2 cellular contexts compared by ENCODE assay signal in genomic region chr10:119005377-119006043, GRCh38.
TF ChIP-seq lines count a peak whose summit lies in the region.

No MANE protein-coding gene starts in this region.

TF ChIP-seq in HEK293, 187 proteins besides CTCF, POLR2A, EP300 and RAD21 (continued from another document):
- no peak for TF ChIP-seq ZNF610 (tag by site-specific recombination; IDR thresholded peaks at IDR 0.05; ENCODE audit: borderline replicate concordance)
- no peak for TF ChIP-seq GLIS1 (tag by site-specific recombination; IDR thresholded peaks at IDR 0.05)
- TF ChIP-seq FEZF1 (tag by site-specific recombination; IDR thresholded peaks at IDR 0.05) = no peak
- TF ChIP-seq ZNF449 (tag by site-specific recombination; IDR thresholded peaks at IDR 0.05) = peak; percentile 81; the same call in 1 of the 2 replicates
- no peak for TF ChIP-seq HOXA7 (CRISPR knock-in tag; IDR thresholded peaks at IDR 0.05; ENCODE audit: borderline replicate concordance)
- no peak for TF ChIP-seq ZNF335 (tag by site-specific recombination; conservative IDR thresholded peaks at IDR 0.05)
- TF ChIP-seq KLF17 (tag by site-specific recombination; IDR thresholded peaks at IDR 0.05) = no peak
- TF ChIP-seq ZBTB20 (tag by site-specific recombination; IDR thresholded peaks at IDR 0.05) = no peak
- TF ChIP-seq, protein P1, sequence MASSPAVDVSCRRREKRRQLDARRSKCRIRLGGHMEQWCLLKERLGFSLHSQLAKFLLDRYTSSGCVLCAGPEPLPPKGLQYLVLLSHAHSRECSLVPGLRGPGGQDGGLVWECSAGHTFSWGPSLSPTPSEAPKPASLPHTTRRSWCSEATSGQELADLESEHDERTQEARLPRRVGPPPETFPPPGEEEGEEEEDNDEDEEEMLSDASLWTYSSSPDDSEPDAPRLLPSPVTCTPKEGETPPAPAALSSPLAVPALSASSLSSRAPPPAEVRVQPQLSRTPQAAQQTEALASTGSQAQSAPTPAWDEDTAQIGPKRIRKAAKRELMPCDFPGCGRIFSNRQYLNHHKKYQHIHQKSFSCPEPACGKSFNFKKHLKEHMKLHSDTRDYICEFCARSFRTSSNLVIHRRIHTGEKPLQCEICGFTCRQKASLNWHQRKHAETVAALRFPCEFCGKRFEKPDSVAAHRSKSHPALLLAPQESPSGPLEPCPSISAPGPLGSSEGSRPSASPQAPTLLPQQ (tag by site-specific recombination; IDR thresholded peaks at IDR 0.05) = no peak
- TF ChIP-seq ZNF148 (tag by site-specific recombination; IDR thresholded peaks at IDR 0.05; ENCODE audit: borderline replicate concordance) = no peak
- TF ChIP-seq ZNF140 (tag by site-specific recombination; IDR thresholded peaks at IDR 0.05) = no peak
- peak; percentile 57; the same call in 1 of the 2 replicates for TF ChIP-seq ZNF184 (tag by site-specific recombination; IDR thresholded peaks at IDR 0.05)
- no peak for TF ChIP-seq ZSCAN23 (tag by site-specific recombination; IDR thresholded peaks at IDR 0.05)

TF ChIP-seq in WTC11, 78 proteins besides CTCF, POLR2A, EP300 and RAD21 (continued from another document):
- no peak for TF ChIP-seq JAZF1 (CRISPR knock-in tag; IDR thresholded peaks at IDR 0.05)
- TF ChIP-seq MYBL2 (CRISPR knock-in tag; IDR thresholded peaks at IDR 0.05) = no peak
- TF ChIP-seq JUN (CRISPR knock-in tag; IDR thresholded peaks at IDR 0.05) = no peak
- TF ChIP-seq, protein P2, sequence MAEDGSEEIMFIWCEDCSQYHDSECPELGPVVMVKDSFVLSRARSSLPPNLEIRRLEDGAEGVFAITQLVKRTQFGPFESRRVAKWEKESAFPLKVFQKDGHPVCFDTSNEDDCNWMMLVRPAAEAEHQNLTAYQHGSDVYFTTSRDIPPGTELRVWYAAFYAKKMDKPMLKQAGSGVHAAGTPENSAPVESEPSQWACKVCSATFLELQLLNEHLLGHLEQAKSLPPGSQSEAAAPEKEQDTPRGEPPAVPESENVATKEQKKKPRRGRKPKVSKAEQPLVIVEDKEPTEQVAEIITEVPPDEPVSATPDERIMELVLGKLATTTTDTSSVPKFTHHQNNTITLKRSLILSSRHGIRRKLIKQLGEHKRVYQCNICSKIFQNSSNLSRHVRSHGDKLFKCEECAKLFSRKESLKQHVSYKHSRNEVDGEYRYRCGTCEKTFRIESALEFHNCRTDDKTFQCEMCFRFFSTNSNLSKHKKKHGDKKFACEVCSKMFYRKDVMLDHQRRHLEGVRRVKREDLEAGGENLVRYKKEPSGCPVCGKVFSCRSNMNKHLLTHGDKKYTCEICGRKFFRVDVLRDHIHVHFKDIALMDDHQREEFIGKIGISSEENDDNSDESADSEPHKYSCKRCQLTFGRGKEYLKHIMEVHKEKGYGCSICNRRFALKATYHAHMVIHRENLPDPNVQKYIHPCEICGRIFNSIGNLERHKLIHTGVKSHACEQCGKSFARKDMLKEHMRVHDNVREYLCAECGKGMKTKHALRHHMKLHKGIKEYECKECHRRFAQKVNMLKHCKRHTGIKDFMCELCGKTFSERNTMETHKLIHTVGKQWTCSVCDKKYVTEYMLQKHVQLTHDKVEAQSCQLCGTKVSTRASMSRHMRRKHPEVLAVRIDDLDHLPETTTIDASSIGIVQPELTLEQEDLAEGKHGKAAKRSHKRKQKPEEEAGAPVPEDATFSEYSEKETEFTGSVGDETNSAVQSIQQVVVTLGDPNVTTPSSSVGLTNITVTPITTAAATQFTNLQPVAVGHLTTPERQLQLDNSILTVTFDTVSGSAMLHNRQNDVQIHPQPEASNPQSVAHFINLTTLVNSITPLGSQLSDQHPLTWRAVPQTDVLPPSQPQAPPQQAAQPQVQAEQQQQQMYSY (CRISPR knock-in tag; IDR thresholded peaks at IDR 0.05) = no peak
- TF ChIP-seq KAT7 (CRISPR knock-in tag; IDR thresholded peaks at IDR 0.05; ENCODE audit: borderline replicate concordance) = no peak
- TF ChIP-seq ZNF263 (CRISPR knock-in tag; IDR thresholded peaks at IDR 0.05; ENCODE audit: low read depth) = no peak
- TF ChIP-seq STAT6 (CRISPR knock-in tag; conservative IDR thresholded peaks at IDR 0.05; ENCODE audit: low read depth) = no peak
- no peak for TF ChIP-seq ZBTB21 (CRISPR knock-in tag; IDR thresholded peaks at IDR 0.05; ENCODE audit: borderline replicate concordance)
- no peak for TF ChIP-seq ZNF396 (CRISPR knock-in tag; IDR thresholded peaks at IDR 0.05; ENCODE audit: borderline replicate concordance)
- TF ChIP-seq ATF1 (CRISPR knock-in tag; IDR thresholded peaks at IDR 0.05) = no peak
